In the genomic region with DNA sequence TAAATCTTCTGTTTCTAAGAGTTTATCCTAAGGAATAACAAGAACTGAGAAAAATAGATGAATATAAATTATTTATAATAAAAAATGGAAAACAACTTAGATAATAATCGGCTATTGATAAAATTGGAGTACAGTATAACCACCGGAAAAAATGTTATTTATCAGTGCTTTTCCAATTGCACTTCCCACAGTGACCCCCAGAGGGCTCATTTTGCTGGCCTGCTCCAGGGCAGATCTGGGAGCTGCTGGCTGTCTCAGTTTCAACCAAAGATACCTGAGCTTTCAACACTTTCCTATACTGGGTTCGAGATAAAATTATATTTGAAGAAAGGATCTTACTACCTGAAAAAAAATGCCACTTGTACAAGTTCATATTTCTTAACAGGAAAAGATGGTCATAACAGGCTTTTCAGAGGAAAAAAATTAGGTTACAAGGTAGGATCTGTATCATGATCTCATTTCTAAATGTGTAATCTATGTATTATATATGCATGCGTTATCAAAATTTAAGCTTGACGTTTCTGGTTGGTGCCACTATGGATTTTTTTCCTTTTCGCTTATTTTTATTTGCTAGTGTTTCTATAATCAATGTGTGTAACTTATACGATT, we compare ENCODE assay signal across 9 cellular contexts.
DNase-seq lines count a peak whose midpoint lies in the region; ATAC-seq and TF ChIP-seq lines count a peak whose summit lies in the region.
"Had no signal": no experiment of that assay in that cellular context is flagged by ENCODE, and none has a peak within 500 bp of the region (broad histone marks: within the 10 kb centered on the region; RNA-seq: fewer than 3 reads in every experiment).

No MANE protein-coding gene starts in this region.

- intact Hi-C loops in Calu3 (cut with micrococcal nuclease; ENCODE audit: unreplicated experiment) (loop anchor here (1.0 to 2.0 kb wide), 5 partner anchors 23 to 212 kb away; no protein-coding TSS in a partner anchor), head of caudate nucleus (cut with DNase I) (loop anchor here (5.0 to 10.0 kb wide), 2 partner anchors 101 to 214 kb away; a partner anchor contains a TSS), gastrocnemius medialis (cut with DNase I; ENCODE audit: low total_unique reads) (loop anchor here (10.0 kb wide), 2 partner anchors 711 to 801 kb away; no protein-coding TSS in a partner anchor)
- intact Hi-C loops in activated T-helper 2 cell treated with anti-CD3 and anti-CD28 coated beads, Interferon-gamma antibody, Interleukin-2, Interleukin-4, amounts not matched to agents 10 μg/mL and 5 μg/mL and 100 μg/mL, durations not matched to agents 14 hours and 24 hours and 36 hours (cut with micrococcal nuclease) = loop anchor here (1.0 kb wide), 1 partner anchor 212 kb away; no protein-coding TSS in a partner anchor

- H3K27me3 Mint-ChIP-seq in Calu3 (ENCODE audit: unreplicated experiment) = no peaks in the 10 kb centered on the region
- H3K27me3 Mint-ChIP-seq in activated T-helper 2 cell treated with anti-CD3 and anti-CD28 coated beads, Interferon-gamma antibody, Interleukin-2, Interleukin-4, amounts not matched to agents 10 μg/mL and 5 μg/mL and 100 μg/mL, durations not matched to agents 14 hours and 24 hours and 36 hours (ENCODE audit: low read depth) = no peaks in the 10 kb centered on the region

- in situ Hi-C loops in gastrocnemius medialis (cut with MboI; ENCODE audit: low sequenced_read_pairs in 4 of 4) = no loop called here

- no peaks in the 10 kb centered on the region for H3K36me3 Mint-ChIP-seq in Calu3 (ENCODE audit: insufficient read depth, unreplicated experiment)
- no peaks in the 10 kb centered on the region for H3K36me3 Mint-ChIP-seq in activated T-helper 2 cell treated with anti-CD3 and anti-CD28 coated beads, Interferon-gamma antibody, Interleukin-2, Interleukin-4, amounts not matched to agents 10 μg/mL and 5 μg/mL and 100 μg/mL, durations not matched to agents 14 hours and 24 hours and 36 hours (ENCODE audit: low read depth)
- H3K36me3 Mint-ChIP-seq: activated naive CD8-positive, alpha-beta T cell had no signal

- H3K27ac Mint-ChIP-seq in Calu3 (ENCODE audit: unreplicated experiment) = no peak overlapping the region
- no peak overlapping the region for H3K27ac Mint-ChIP-seq in activated T-helper 2 cell treated with anti-CD3 and anti-CD28 coated beads, Interferon-gamma antibody, Interleukin-2, Interleukin-4, amounts not matched to agents 10 μg/mL and 5 μg/mL and 100 μg/mL, durations not matched to agents 14 hours and 24 hours and 36 hours
- H3K27ac Mint-ChIP-seq: activated naive CD8-positive, alpha-beta T cell had no signal

- peak; percentile 88 for DNase-seq in Calu3
- peak; percentile 55 for DNase-seq in RPMI7951 (ENCODE audit: low read depth)
- peak; percentile 56 for DNase-seq in activated naive CD4-positive, alpha-beta T cell treated with Interleukin-2 at 50 U/mL for 16 hours
- DNase-seq in head of caudate nucleus = peak in 41 of 42 donors; percentile 43 to 93 (median 75)
- no peak for DNase-seq in gastrocnemius medialis
- DNase-seq in activated T-helper 2 cell treated with anti-CD3 and anti-CD28 coated beads, Interferon-gamma antibody, Interleukin-2, Interleukin-4, amounts not matched to agents 10 μg/mL and 5 μg/mL and 100 μg/mL, durations not matched to agents 14 hours and 24 hours and 36 hours (ENCODE audit: low spot score) = no peak

- no TSS peak for BruUV-seq in Calu3 (replicated peaks; lab: Mats Ljungman, UMichigan)

- no peak overlapping the region for H3K4me3 Mint-ChIP-seq in Calu3 (ENCODE audit: low read depth, unreplicated experiment)
- H3K4me3 Mint-ChIP-seq in activated T-helper 2 cell treated with anti-CD3 and anti-CD28 coated beads, Interferon-gamma antibody, Interleukin-2, Interleukin-4, amounts not matched to agents 10 μg/mL and 5 μg/mL and 100 μg/mL, durations not matched to agents 14 hours and 24 hours and 36 hours (ENCODE audit: low read depth) = no peak overlapping the region
- H3K4me3 Mint-ChIP-seq: activated naive CD8-positive, alpha-beta T cell had no signal

- H3K27ac ChIP-seq in gastrocnemius medialis = no peak overlapping the region

- TF ChIP-seq POLR2A in gastrocnemius medialis (IDR thresholded peaks at IDR 0.05) = no peak

- H3K9me3 ChIP-seq in gastrocnemius medialis = no peaks in the 10 kb centered on the region

- CTCF ChIA-PET in Calu3 (lab: Charles Lee) = interaction anchor here (0.7 to 2.1 kb wide), 12 partner anchors 11 to 715 kb away, joined by 3 to 24 read pairs (median 4); no protein-coding TSS in a partner anchor

- H3K27me3 ChIP-seq in gastrocnemius medialis = no peaks in the 10 kb centered on the region

- H3K36me3 ChIP-seq in gastrocnemius medialis = no peaks in the 10 kb centered on the region

- no peaks in the 10 kb centered on the region for H3K4me1 ChIP-seq in gastrocnemius medialis

- H3K4me1 Mint-ChIP-seq in Calu3 (ENCODE audit: low read depth, unreplicated experiment) = no peaks in the 10 kb centered on the region
- H3K4me1 Mint-ChIP-seq in activated T-helper 2 cell treated with anti-CD3 and anti-CD28 coated beads, Interferon-gamma antibody, Interleukin-2, Interleukin-4, amounts not matched to agents 10 μg/mL and 5 μg/mL and 100 μg/mL, durations not matched to agents 14 hours and 24 hours and 36 hours (ENCODE audit: low read depth) = peaks cover 2% of the 10 kb centered on the region

- H3K4me3 ChIP-seq in gastrocnemius medialis = no peak overlapping the region

- no peaks in the 10 kb centered on the region for H3K9me3 Mint-ChIP-seq in Calu3 (ENCODE audit: low read depth, unreplicated experiment)
- no peaks in the 10 kb centered on the region for H3K9me3 Mint-ChIP-seq in activated T-helper 2 cell treated with anti-CD3 and anti-CD28 coated beads, Interferon-gamma antibody, Interleukin-2, Interleukin-4, amounts not matched to agents 10 μg/mL and 5 μg/mL and 100 μg/mL, durations not matched to agents 14 hours and 24 hours and 36 hours

- TF ChIP-seq CTCF in Calu3 (IDR thresholded peaks at IDR 0.05; ENCODE audit: unreplicated experiment) (peak; percentile 97), gastrocnemius medialis (IDR thresholded peaks at IDR 0.05 in 4 of 5, conservative IDR thresholded peaks at IDR 0.05 in 1 of 5) (peak; percentile 37 to 76 (median 61))

- peak; percentile 90 for ATAC-seq in GM19351 (IDR thresholded peaks at IDR 0.05; ENCODE audit: unreplicated experiment)
- peak; percentile 79 for ATAC-seq in HG03558 (IDR thresholded peaks at IDR 0.05; ENCODE audit: extremely low read depth, unreplicated experiment)
- ATAC-seq in gastrocnemius medialis = no peak

Comparison
In these comparisons a context has a peak if more than half of its experiments do, and no peak if none do; other contexts are left out.
1. DNase-seq: peak in Calu3 (single experiment), RPMI7951 (single experiment), activated naive CD4-positive, alpha-beta T cell treated with Interleukin-2 at 50 U/mL for 16 hours (single experiment) and head of caudate nucleus (41 of 42); none in gastrocnemius medialis (0 of 2) and activated T-helper 2 cell treated with anti-CD3 and anti-CD28 coated beads, Interferon-gamma antibody, Interleukin-2, Interleukin-4, amounts not matched to agents 10 μg/mL and 5 μg/mL and 100 μg/mL, durations not matched to agents 14 hours and 24 hours and 36 hours (single experiment).
2. ATAC-seq: peak in GM19351 (single experiment) and HG03558 (single experiment); none in gastrocnemius medialis (0 of 2).